12 cellular contexts compared by ENCODE assay signal in genomic region chr2:121334581-121335293, GRCh38. TPM values are rescaled to one million over a fixed set of nuclear protein-coding genes. Genes with fewer than 3 reads are reported as not detected.
DNase-seq lines count a peak whose midpoint lies in the region; ATAC-seq and TF ChIP-seq lines count a peak whose summit lies in the region.
"Had no signal": no experiment of that assay in that cellular context is flagged by ENCODE, and none has a peak within 500 bp of the region (broad histone marks: within the 10 kb centered on the region; RNA-seq: fewer than 3 reads in every experiment).

No MANE protein-coding gene starts in this region.

- H3K4me1 ChIP-seq in SJCRH30, result peaks cover 34% of the 10 kb centered on the region
- H3K4me1 ChIP-seq in gastroesophageal sphincter, result no peaks in the 10 kb centered on the region
- H3K4me1 ChIP-seq in BE2C, result no peaks in the 10 kb centered on the region

- TF ChIP-seq POLR2A in gastroesophageal sphincter (IDR thresholded peaks at IDR 0.05), result no peak

- H3K36me3 ChIP-seq in SJCRH30, result peaks cover 8% of the 10 kb centered on the region
- H3K36me3 ChIP-seq in gastroesophageal sphincter, result peaks cover 0 to 21% of the 10 kb centered on the region in 2 donors
- no peaks in the 10 kb centered on the region for H3K36me3 ChIP-seq in BE2C

- TF ChIP-seq CTCF in gastroesophageal sphincter (IDR thresholded peaks at IDR 0.05) (no peak), BE2C (IDR thresholded peaks at IDR 0.05; ENCODE audit: low read depth, low read length) (no peak)

- H3K27ac ChIP-seq in SJCRH30 (no peak overlapping the region), gastroesophageal sphincter (no peak overlapping the region)

- CTCF ChIA-PET in activated naive CD4-positive, alpha-beta T cell treated with anti-CD3 and anti-CD28 coated beads, Interleukin-2, amount 10 ng/mL, durations not matched to agents 7 days and 5 days (lab: Charles Lee), result interaction anchor here (1.3 kb wide), 1 partner anchor 21 kb away, joined by 5 read pairs; no protein-coding TSS in a partner anchor

- TF ChIP-seq EP300 in gastroesophageal sphincter (IDR thresholded peaks at IDR 0.05), result no peak

- no peak for DNase-seq in activated naive CD4-positive, alpha-beta T cell treated with anti-CD3 and anti-CD28 coated beads, Interleukin-2, amount 10 ng/mL, durations not matched to agents 7 days and 5 days
- DNase-seq in activated naive CD4-positive, alpha-beta T cell treated with anti-CD3 and anti-CD28 coated beads, Interleukin-2, amount 50 U/mL, for 16 hours, result no peak
- DNase-seq in iPS-NIHi7 (ENCODE audit: extremely low spot score) (peak; percentile 61), SJCRH30 (no peak), BE2C (no peak)
- DNase-seq in stimulated activated effector memory CD8-positive, alpha-beta T cell treated with anti-CD3 and anti-CD28 coated beads, Interleukin-12 subunit alpha, Interleukin-12 subunit beta, amount 100 ng/mL, for 72 hours (ENCODE audit: low spot score in 2 of 2), result no peak
- DNase-seq: central memory CD4-positive, alpha-beta T cell; naive B cell; NCI-H2107 had no signal

- H3K4me1 Mint-ChIP-seq in activated naive CD4-positive, alpha-beta T cell treated with anti-CD3 and anti-CD28 coated beads, Interleukin-2, amount 10 ng/mL, durations not matched to agents 7 days and 5 days, result no peaks in the 10 kb centered on the region
- no peaks in the 10 kb centered on the region for H3K4me1 Mint-ChIP-seq in stimulated activated effector memory CD8-positive, alpha-beta T cell treated with anti-CD3 and anti-CD28 coated beads, Interleukin-12 subunit alpha, Interleukin-12 subunit beta, amount 100 ng/mL, for 72 hours
- H3K4me1 Mint-ChIP-seq: naive B cell had no signal

- H3K27me3 ChIP-seq in SJCRH30 (no peaks in the 10 kb centered on the region), gastroesophageal sphincter (peaks cover 2% of the 10 kb centered on the region), BE2C (no peaks in the 10 kb centered on the region)

- H3K9me3 Mint-ChIP-seq in activated naive CD4-positive, alpha-beta T cell treated with anti-CD3 and anti-CD28 coated beads, Interleukin-2, amount 10 ng/mL, durations not matched to agents 7 days and 5 days, result no peaks in the 10 kb centered on the region
- no peaks in the 10 kb centered on the region for H3K9me3 Mint-ChIP-seq in stimulated activated effector memory CD8-positive, alpha-beta T cell treated with anti-CD3 and anti-CD28 coated beads, Interleukin-12 subunit alpha, Interleukin-12 subunit beta, amount 100 ng/mL, for 72 hours
- H3K9me3 Mint-ChIP-seq: naive B cell had no signal

- H3K27ac Mint-ChIP-seq in activated naive CD4-positive, alpha-beta T cell treated with anti-CD3 and anti-CD28 coated beads, Interleukin-2, amount 10 ng/mL, durations not matched to agents 7 days and 5 days, result peak overlapping the region; percentile 42
- peak overlapping the region; percentile 32 for H3K27ac Mint-ChIP-seq in stimulated activated effector memory CD8-positive, alpha-beta T cell treated with anti-CD3 and anti-CD28 coated beads, Interleukin-12 subunit alpha, Interleukin-12 subunit beta, amount 100 ng/mL, for 72 hours

- H3K4me3 ChIP-seq in SJCRH30 (no peak overlapping the region), gastroesophageal sphincter (no peak overlapping the region), BE2C (ENCODE audit: low read depth, low read length) (no peak overlapping the region)

- H3K9me3 ChIP-seq in SJCRH30 (replicated peaks), result no peaks in the 10 kb centered on the region
- no peaks in the 10 kb centered on the region for H3K9me3 ChIP-seq in gastroesophageal sphincter
- H3K9me3 ChIP-seq in BE2C, result no peaks in the 10 kb centered on the region

- peaks cover under 1% of the 10 kb centered on the region for H3K36me3 Mint-ChIP-seq in activated naive CD4-positive, alpha-beta T cell treated with anti-CD3 and anti-CD28 coated beads, Interleukin-2, amount 10 ng/mL, durations not matched to agents 7 days and 5 days
- peaks cover 30% of the 10 kb centered on the region for H3K36me3 Mint-ChIP-seq in stimulated activated effector memory CD8-positive, alpha-beta T cell treated with anti-CD3 and anti-CD28 coated beads, Interleukin-12 subunit alpha, Interleukin-12 subunit beta, amount 100 ng/mL, for 72 hours

- H3K27me3 Mint-ChIP-seq in activated naive CD4-positive, alpha-beta T cell treated with anti-CD3 and anti-CD28 coated beads, Interleukin-2, amount 10 ng/mL, durations not matched to agents 7 days and 5 days, result no peaks in the 10 kb centered on the region

- 50 to 68% methylated on average over 2 to 3 of the region's 14 CpGs for WGBS in gastroesophageal sphincter (ENCODE audit: low coverage in 1 of 2), 2 donors

- H3K4me3 Mint-ChIP-seq in activated naive CD4-positive, alpha-beta T cell treated with anti-CD3 and anti-CD28 coated beads, Interleukin-2, amount 10 ng/mL, durations not matched to agents 7 days and 5 days, result no peak overlapping the region
- H3K4me3 Mint-ChIP-seq in stimulated activated effector memory CD8-positive, alpha-beta T cell treated with anti-CD3 and anti-CD28 coated beads, Interleukin-12 subunit alpha, Interleukin-12 subunit beta, amount 100 ng/mL, for 72 hours, result no peak overlapping the region
- H3K4me3 Mint-ChIP-seq: naive B cell had no signal

- peak; percentile 15 for ATAC-seq in HG03175 (IDR thresholded peaks at IDR 0.05; ENCODE audit: unreplicated experiment)
- peak; percentile 22 for ATAC-seq in stimulated activated effector memory CD8-positive, alpha-beta T cell treated with anti-CD3 and anti-CD28 coated beads, Interleukin-12 subunit alpha, Interleukin-12 subunit beta, amount 100 ng/mL, for 72 hours
- no peak for ATAC-seq in gastroesophageal sphincter

RNA-seq across cellular contexts. Expression of gene TFCP2L1, which starts 49.7 kb away (rescaled TPM):
- 0.05 and 0.08 TPM in 2 replicates for total RNA-seq in SJCRH30 (2014; rRNA removed; shearing (Covaris generic))
- 1 to 10 TPM in 1 of 4 donors, under 1 TPM in 3; 0.31 to 5.7 (median 0.41) TPM for total RNA-seq in gastroesophageal sphincter
- polyA plus RNA-seq in BE2C (2012; ENCODE audit: insufficient read depth, insufficient read length, low read depth), result 0.25 TPM
- polyA plus RNA-seq: AG04450 had no signal
